18 cellular contexts compared by ENCODE assay signal in genomic region chr2:170712653-170713279, GRCh38. TPM values are rescaled to one million over a fixed set of nuclear protein-coding genes. Genes with fewer than 3 reads are reported as not detected.
DNase-seq lines count a peak whose midpoint lies in the region; ATAC-seq and TF ChIP-seq lines count a peak whose summit lies in the region.
"Had no signal": no experiment of that assay in that cellular context is flagged by ENCODE, and none has a peak within 500 bp of the region (broad histone marks: within the 10 kb centered on the region; RNA-seq: fewer than 3 reads in every experiment).

No MANE protein-coding gene starts in this region.

- H3K27ac ChIP-seq in CD4-positive, CD25-positive, alpha-beta regulatory T cell (ENCODE audit: insufficient read depth, low read length, poor library complexity, severe bottlenecking), result no peak overlapping the region

- CTCF ChIA-PET in Calu3 (lab: Charles Lee), result interaction anchor here (0.6 kb wide), 1 partner anchor 333 kb away, joined by 3 read pairs; no protein-coding TSS in a partner anchor

- no peaks in the 10 kb centered on the region for H3K36me3 ChIP-seq in CD4-positive, CD25-positive, alpha-beta regulatory T cell (ENCODE audit: control insufficient read depth, insufficient read depth, low read length)

- H3K4me3 Mint-ChIP-seq in CD4-positive, CD25-positive, alpha-beta regulatory T cell, result peak overlapping the region in 3 of 4 donors; percentile 42 to 49 (median 44)
- peak overlapping the region; percentile 74 for H3K4me3 Mint-ChIP-seq in Calu3 (ENCODE audit: low read depth, unreplicated experiment)
- H3K4me3 Mint-ChIP-seq in activated naive CD8-positive, alpha-beta T cell treated with anti-CD3 and anti-CD28 coated beads, Interleukin-2, amount 50 U/mL, for 24 hours, result peak overlapping the region; percentile 21
- H3K4me3 Mint-ChIP-seq in natural killer cell, result peak overlapping the region; percentile 40

- TF ChIP-seq CTCF in Calu3 (IDR thresholded peaks at IDR 0.05; ENCODE audit: unreplicated experiment) (no peak), natural killer cell (IDR thresholded peaks at IDR 0.05) (no peak)

- BruUV-seq in Calu3 (replicated peaks; lab: Mats Ljungman, UMichigan), result no TSS peak

- H3K4me1 ChIP-seq in CD4-positive, CD25-positive, alpha-beta regulatory T cell (ENCODE audit: control insufficient read depth, insufficient read depth, low read length, poor library complexity, severe bottlenecking), result peaks cover 50% of the 10 kb centered on the region

- H3K27ac Mint-ChIP-seq in CD4-positive, CD25-positive, alpha-beta regulatory T cell, result no peak overlapping the region
- no peak overlapping the region for H3K27ac Mint-ChIP-seq in Calu3 (ENCODE audit: unreplicated experiment)
- no peak overlapping the region for H3K27ac Mint-ChIP-seq in activated naive CD8-positive, alpha-beta T cell treated with anti-CD3 and anti-CD28 coated beads, Interleukin-2, amount 50 U/mL, for 24 hours
- no peak overlapping the region for H3K27ac Mint-ChIP-seq in natural killer cell

- intact Hi-C loops in Calu3 (cut with micrococcal nuclease; ENCODE audit: unreplicated experiment) (loop anchor here (10.0 kb wide), 1 partner anchor 102 kb away; the partner anchor contains the start of gene GAD1), natural killer cell (cut with micrococcal nuclease) (no loop called here)

- peaks cover 0 to 11% (median 0%) of the 10 kb centered on the region in 7 donors for H3K9me3 Mint-ChIP-seq in CD4-positive, CD25-positive, alpha-beta regulatory T cell
- H3K9me3 Mint-ChIP-seq in Calu3 (ENCODE audit: low read depth, unreplicated experiment) (no peaks in the 10 kb centered on the region), natural killer cell (no peaks in the 10 kb centered on the region)
- H3K9me3 Mint-ChIP-seq in activated naive CD8-positive, alpha-beta T cell treated with anti-CD3 and anti-CD28 coated beads, Interleukin-2, amount 50 U/mL, for 24 hours, result no peaks in the 10 kb centered on the region

- H3K9me3 ChIP-seq in CD4-positive, CD25-positive, alpha-beta regulatory T cell (ENCODE audit: control insufficient read depth in 2 of 2, low read length in 2 of 2), result no peaks in the 10 kb centered on the region

- DNase-seq in CD4-positive, CD25-positive, alpha-beta regulatory T cell, result no peak
- DNase-seq in Calu3 (no peak), natural killer cell (no peak), NCI-H2227 treated with DMSO at 0.1 percent for 48 hours (lab: John Stamatoyannopoulos, UW) (no peak)
- DNase-seq in activated naive CD8-positive, alpha-beta T cell treated with anti-CD3 and anti-CD28 coated beads, Interleukin-2, amount 50 U/mL, for 24 hours, result no peak
- DNase-seq: activated CD4-positive, alpha-beta T cell treated with anti-CD3 and anti-CD28 coated beads for 1 hour; activated effector memory CD4-positive, alpha-beta T cell treated with anti-CD3 and anti-CD28 coated beads, Interleukin-2, amount 50 U/mL, for 16 hours; effector CD8-positive, alpha-beta T cell; NCI-H2029 treated with DMSO at 0.1 percent for 48 hours; SW 1271 had no signal

- H3K36me3 Mint-ChIP-seq in CD4-positive, CD25-positive, alpha-beta regulatory T cell, result peaks cover 3% of the 10 kb centered on the region
- H3K36me3 Mint-ChIP-seq in Calu3 (ENCODE audit: insufficient read depth, unreplicated experiment) (peaks cover 25% of the 10 kb centered on the region), natural killer cell (no peaks in the 10 kb centered on the region)
- no peaks in the 10 kb centered on the region for H3K36me3 Mint-ChIP-seq in activated naive CD8-positive, alpha-beta T cell treated with anti-CD3 and anti-CD28 coated beads, Interleukin-2, amount 50 U/mL, for 24 hours (ENCODE audit: low read depth)

- no peak for ATAC-seq in CD4-positive, CD25-positive, alpha-beta regulatory T cell (ENCODE audit: low read depth in 2 of 2)
- no peak for ATAC-seq in activated naive CD8-positive, alpha-beta T cell treated with anti-CD3 and anti-CD28 coated beads, Interleukin-2, amount 50 U/mL, for 24 hours
- ATAC-seq in natural killer cell (no peak), GM21390 (IDR thresholded peaks at IDR 0.05; ENCODE audit: unreplicated experiment) (no peak), HG03108 (IDR thresholded peaks at IDR 0.05; ENCODE audit: unreplicated experiment) (no peak)

- peaks cover 0 to 46% (median 9%) of the 10 kb centered on the region in 4 donors for H3K4me1 Mint-ChIP-seq in CD4-positive, CD25-positive, alpha-beta regulatory T cell
- H3K4me1 Mint-ChIP-seq in Calu3 (ENCODE audit: low read depth, unreplicated experiment) (peaks cover 9% of the 10 kb centered on the region), natural killer cell (peaks cover 6 to 13% of the 10 kb centered on the region in 2 donors)
- H3K4me1 Mint-ChIP-seq in activated naive CD8-positive, alpha-beta T cell treated with anti-CD3 and anti-CD28 coated beads, Interleukin-2, amount 50 U/mL, for 24 hours, result peaks cover 31% of the 10 kb centered on the region

- no peak overlapping the region for H3K4me3 ChIP-seq in CD4-positive, CD25-positive, alpha-beta regulatory T cell (ENCODE audit: low read depth, low read length)

- H3K27me3 Mint-ChIP-seq in CD4-positive, CD25-positive, alpha-beta regulatory T cell, result peaks cover 78% of the 10 kb centered on the region
- H3K27me3 Mint-ChIP-seq in Calu3 (ENCODE audit: unreplicated experiment), result peaks cover 46% of the 10 kb centered on the region
- H3K27me3 Mint-ChIP-seq in activated naive CD8-positive, alpha-beta T cell treated with anti-CD3 and anti-CD28 coated beads, Interleukin-2, amount 50 U/mL, for 24 hours, result peaks cover 73% of the 10 kb centered on the region
- H3K27me3 Mint-ChIP-seq in natural killer cell (ENCODE audit: low read depth in 2 of 2), result peaks cover 52 to 59% of the 10 kb centered on the region in 2 donors

- H3K27me3 ChIP-seq in CD4-positive, CD25-positive, alpha-beta regulatory T cell (ENCODE audit: control insufficient read depth, insufficient read depth, low read length), result peaks cover 25% of the 10 kb centered on the region

RNA-seq across cellular contexts. Expression of gene SP5, which starts 2.4 kb away (rescaled TPM):
- total RNA-seq in CD4-positive, CD25-positive, alpha-beta regulatory T cell, result not detected
- polyA plus RNA-seq in CD4-positive, CD25-positive, alpha-beta regulatory T cell, result not detected
- total RNA-seq in Calu3 (2022) (0.73 TPM in 2 replicates), natural killer cell (not detected)
- total RNA-seq: lung microvascular endothelial cell, MCF 10A, osteoblast had no signal
- polyA plus RNA-seq: BJ had no signal

RNA-seq across cellular contexts. Expression of gene ERICH2, which starts 57.4 kb away (rescaled TPM):
- not detected for total RNA-seq in CD4-positive, CD25-positive, alpha-beta regulatory T cell
- not detected for polyA plus RNA-seq in CD4-positive, CD25-positive, alpha-beta regulatory T cell
- total RNA-seq in Calu3 (2022), result 1.2 and 2.4 TPM in 2 replicates
- not detected for total RNA-seq in natural killer cell
- total RNA-seq: Daoy, lung microvascular endothelial cell, osteoblast, temporal lobe had no signal
- polyA plus RNA-seq: BJ had no signal

Comparison
In these comparisons a context has a peak if more than half of its experiments do, and no peak if none do; other contexts are left out.
1. H3K4me3 Mint-ChIP-seq: peak in every context shown above with its lines; median percentile 74 in Calu3; 44 in CD4-positive, CD25-positive, alpha-beta regulatory T cell; 40 in natural killer cell; 21 in activated naive CD8-positive, alpha-beta T cell treated with anti-CD3 and anti-CD28 coated beads, Interleukin-2, amount 50 U/mL, for 24 hours.